16 cellular contexts compared by ENCODE assay signal in the genomic region with DNA sequence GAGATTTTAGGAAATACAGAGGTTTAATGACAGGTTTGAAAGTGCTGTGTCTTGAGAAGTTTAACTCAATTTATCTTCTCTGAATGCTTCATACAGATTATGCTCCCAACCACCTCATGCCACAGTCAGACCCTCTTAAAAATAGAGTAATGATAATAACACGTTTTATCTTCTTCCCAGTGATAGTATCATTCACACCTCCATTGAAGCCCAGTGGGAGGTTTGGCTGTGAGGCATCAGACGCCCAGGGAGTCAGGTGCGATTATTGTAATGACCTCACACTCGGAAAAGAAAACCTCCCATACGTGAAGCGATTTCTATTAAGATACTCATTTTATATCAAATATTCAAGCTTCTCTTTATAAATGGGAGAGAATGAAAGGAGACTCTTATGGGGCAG.
A peak's percentile ranks its signal among the peaks of the same experiment; 100 is the strongest.
DNase-seq lines count a peak whose midpoint lies in the region; TF ChIP-seq lines count a peak whose summit lies in the region.
"Had no signal": no experiment of that assay in that cellular context is flagged by ENCODE, and none has a peak within 500 bp of the region (broad histone marks: within the 10 kb centered on the region; RNA-seq: fewer than 3 reads in every experiment).

No MANE protein-coding gene starts in this region.

- H3K27ac Mint-ChIP-seq in endodermal cell (no peak overlapping the region), nephron (peak overlapping the region in 2 of 3 experiments; percentile 82 to 83)
- H3K27ac Mint-ChIP-seq: CD4-positive, alpha-beta T cell; GM23338; HFFc6 had no signal

- whole genome bisulfite sequencing in endodermal cell (ENCODE audit: insufficient coverage in 1 of 2, insufficient read length in 1 of 2), 2 experiments = 55% methylated on average over 3 of the region's 6 CpGs; no CpG with 5 or more reads in 1 of the 2 experiments

- no peaks in the 10 kb centered on the region for H3K27me3 ChIP-seq in endodermal cell (ENCODE audit: control insufficient read depth, insufficient read depth, low read length, poor library complexity, severe bottlenecking)

- H3K9me3 ChIP-seq in endodermal cell (ENCODE audit: control insufficient read depth, low read length) = no peaks in the 10 kb centered on the region
- H3K9me3 ChIP-seq: A549 had no signal

- DNase-seq in COR-L47 (lab: John Stamatoyannopoulos, UW) (peak; percentile 32), NCI-H2227 (lab: John Stamatoyannopoulos, UW; ENCODE audit: unreplicated experiment) (peak; percentile 79), endodermal cell (peak; percentile 56), KG1 (lab: John Stamatoyannopoulos, UW) (no peak), NCI-H524 (lab: John Stamatoyannopoulos, UW) (no peak), HCEC 1CT (no peak)
- DNase-seq: AML-193; CD4-positive, alpha-beta T cell; DMS79 treated with DMSO at 0.1 percent for 48 hours; GF-D8; HFFc6 had no signal

- peaks cover 29% of the 10 kb centered on the region for H3K4me1 Mint-ChIP-seq in endodermal cell
- peaks cover 72% of the 10 kb centered on the region for H3K4me1 Mint-ChIP-seq in nephron
- H3K4me1 Mint-ChIP-seq: GM23338 had no signal

- peaks cover 8% of the 10 kb centered on the region for H3K36me3 ChIP-seq in endodermal cell (ENCODE audit: control insufficient read depth, insufficient read depth, low read length)

- H3K27me3 Mint-ChIP-seq in endodermal cell (ENCODE audit: insufficient read depth) = peaks cover 17% of the 10 kb centered on the region
- no peaks in the 10 kb centered on the region for H3K27me3 Mint-ChIP-seq in nephron (ENCODE audit: low read depth)
- H3K27me3 Mint-ChIP-seq: CD4-positive, alpha-beta T cell had no signal

- H3K4me1 ChIP-seq in endodermal cell (ENCODE audit: control insufficient read depth, insufficient read depth, low read length) = peaks cover 8% of the 10 kb centered on the region

- TF ChIP-seq CTCF in endodermal cell (conservative IDR thresholded peaks at IDR 0.05) (no peak), nephron (IDR thresholded peaks at IDR 0.05; ENCODE audit: unreplicated experiment in 3 of 3) (no peak)

- no peak overlapping the region for H3K9ac ChIP-seq in endodermal cell (ENCODE audit: extremely low read depth, low read length, poor library complexity, severe bottlenecking)

- H3K9me3 Mint-ChIP-seq in endodermal cell (no peaks in the 10 kb centered on the region), nephron (no peaks in the 10 kb centered on the region)
- H3K9me3 Mint-ChIP-seq: CD4-positive, alpha-beta T cell; GM23338; HFFc6 had no signal

- no peak overlapping the region for H3K4me3 ChIP-seq in endodermal cell (ENCODE audit: low read length)
- H3K4me3 ChIP-seq: A549, GM23338 had no signal

- H3K27ac ChIP-seq in endodermal cell (ENCODE audit: low read depth, low read length) = no peak overlapping the region
- H3K27ac ChIP-seq: 22Rv1, A549, C4-2B had no signal

- H3K36me3 Mint-ChIP-seq in endodermal cell (ENCODE audit: low read depth) = no peaks in the 10 kb centered on the region
- H3K36me3 Mint-ChIP-seq in nephron (ENCODE audit: low read depth) = peaks cover 56% of the 10 kb centered on the region

- H3K4me3 Mint-ChIP-seq in endodermal cell (no peak overlapping the region), nephron (no peak overlapping the region)
- H3K4me3 Mint-ChIP-seq: CD4-positive, alpha-beta T cell; GM23338; HFFc6 had no signal

Comparison
In these comparisons a context has a peak if more than half of its experiments do, and no peak if none do; other contexts are left out.
1. DNase-seq: peak in COR-L47 (single experiment), NCI-H2227 (single experiment) and endodermal cell (single experiment); none in KG1 (single experiment), NCI-H524 (0 of 2) and HCEC 1CT (single experiment).